ENCODE assay signal across 8 cellular contexts in genomic region chr5:11281842-11282241, GRCh38.
"Had no signal": no experiment of that assay in that cellular context is flagged by ENCODE, and none has a peak within 500 bp of the region (broad histone marks: within the 10 kb centered on the region; RNA-seq: fewer than 3 reads in every experiment).

No MANE protein-coding gene starts in this region.

- H3K4me3 ChIP-seq: GM12878 had no signal

- DNase-seq: GDM1, GF-D8 had no signal

- FAIRE-seq: G401.6, GM12878, GM12891, GM12892, GM18507, GM19239 had no signal

- ATAC-seq: GM12878 had no signal
